Comparison of ENCODE assay signal across 25 cellular contexts in the genomic region with DNA sequence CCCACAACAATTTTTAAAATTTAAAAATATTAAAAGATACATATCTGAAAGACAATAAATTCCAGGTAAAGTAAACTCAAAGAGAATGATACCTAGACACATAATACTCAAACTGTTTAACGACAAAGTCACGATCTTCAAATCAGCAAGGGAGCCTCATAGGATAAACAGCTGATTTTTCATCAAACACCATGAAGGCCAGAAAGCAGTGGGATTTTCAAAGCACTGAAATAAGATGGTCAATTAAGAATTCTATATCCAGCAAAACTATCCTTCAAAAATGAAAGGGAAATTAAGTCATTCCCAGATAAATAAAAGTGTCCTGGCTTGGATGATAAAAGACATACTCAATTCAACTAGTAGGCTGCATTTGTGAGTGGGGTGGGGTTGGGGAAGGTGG.
A peak's percentile ranks its signal among the peaks of the same experiment; 100 is the strongest.
DNase-seq lines count a peak whose midpoint lies in the region; ATAC-seq and TF ChIP-seq lines count a peak whose summit lies in the region.
"Had no signal": no experiment of that assay in that cellular context is flagged by ENCODE, and none has a peak within 500 bp of the region (broad histone marks: within the 10 kb centered on the region; RNA-seq: fewer than 3 reads in every experiment).

No MANE protein-coding gene starts in this region.

- no peak for TF ChIP-seq RAD21 in HCT116 (IDR thresholded peaks at IDR 0.05; ENCODE audit: low read depth)

- no TSS peak for BruUV-seq in HCT116 (replicated peaks; lab: Mats Ljungman, UMichigan)

- H2AFZ ChIP-seq in HCT116 (ENCODE audit: low read depth, low read length, poor library complexity, severe bottlenecking) = no peak overlapping the region

- RAD21 ChIA-PET in HCT116 (lab: Charles Lee; ENCODE audit: low non-redundant PET in 1 of 2, low total read pairs in 2 of 2, uncharacterized antibody in 2 of 2, unreplicated experiment in 2 of 2) = interaction anchor here in 1 of 2 experiments (0.8 kb wide), 1 partner anchor 69 kb away, joined by 3 read pairs; no protein-coding TSS in a partner anchor

- H3K36me3 ChIP-seq in HCT116 (ENCODE audit: control insufficient read depth in 1 of 2, insufficient read depth in 2 of 2, low read length in 2 of 2) (peaks cover 5 to 18% of the 10 kb centered on the region in 2 experiments; a peak in 3 of 4 replicates), HEK293 (ENCODE audit: control insufficient read depth in 2 of 2, insufficient read depth in 1 of 2, low read length in 2 of 2) (peaks cover 7 to 60% of the 10 kb centered on the region in 2 experiments)
- H3K36me3 ChIP-seq: BE2C had no signal

- no peak overlapping the region for H3K4me3 ChIP-seq in HCT116 (replicated peaks in 1 of 2; ENCODE audit: low read depth in 1 of 2, low read length in 2 of 2)
- H3K4me3 ChIP-seq in HEK293 (ENCODE audit: low read depth, low read length) = no peak overlapping the region
- H3K4me3 ChIP-seq: BLaER1, GM12878 had no signal

- peaks cover 4 to 9% of the 10 kb centered on the region in 2 experiments; a peak in 2 of 4 replicates for H3K9me3 ChIP-seq in HCT116 (ENCODE audit: control insufficient read depth in 1 of 2, insufficient read depth in 1 of 2, low read depth in 1 of 2, low read length in 2 of 2)
- no peaks in the 10 kb centered on the region for H3K9me3 ChIP-seq in HEK293 (ENCODE audit: control insufficient read depth, insufficient read depth, low read depth, low read length)
- H3K9me3 ChIP-seq: BE2C had no signal

- H3K27ac ChIP-seq in HCT116 (ENCODE audit: low read depth, low read length) (no peak overlapping the region), HEK293 (ENCODE audit: extremely low read depth, low read depth, low read length) (no peak overlapping the region)
- H3K27ac ChIP-seq: BLaER1 had no signal

- intact Hi-C loops in HCT116 (cut with micrococcal nuclease) = no loop called here

- H3K4me2 ChIP-seq in HCT116 (ENCODE audit: low read length) = no peak overlapping the region
- H3K4me2 ChIP-seq: BLaER1 had no signal

- H3K4me1 ChIP-seq in HCT116 (ENCODE audit: control insufficient read depth in 1 of 2, insufficient read depth in 2 of 2, low read length in 2 of 2) (peaks cover 0 to 2% of the 10 kb centered on the region in 2 experiments; a peak in 1 of 4 replicates), HEK293 (ENCODE audit: control insufficient read depth, insufficient read depth, low read length) (no peaks in the 10 kb centered on the region)
- H3K4me1 ChIP-seq: BE2C, BLaER1 had no signal

- no peak overlapping the region for H3K9ac ChIP-seq in HCT116 (ENCODE audit: low read length)
- H3K9ac ChIP-seq: BLaER1 had no signal

- TF ChIP-seq CTCF in HCT116 (IDR thresholded peaks at IDR 0.05 in 2 of 3, conservative IDR thresholded peaks at IDR 0.05 in 1 of 3; ENCODE audit: borderline replicate concordance in 1 of 3, insufficient read depth in 1 of 3, low read depth in 2 of 3, low read length in 2 of 3) (no peak), HEK293 (tag by site-specific recombination; IDR thresholded peaks at IDR 0.05) (no peak), WTC11 (IDR thresholded peaks at IDR 0.05) (no peak), endothelial cell (IDR thresholded peaks at IDR 0.05; ENCODE audit: unreplicated experiment) (no peak)

- H4K20me1 ChIP-seq in HCT116 (ENCODE audit: insufficient read depth) = no peaks in the 10 kb centered on the region
- H4K20me1 ChIP-seq: BLaER1 had no signal

- POLR2A ChIA-PET in HCT116 (lab: Charles Lee) = no interaction called here
- POLR2A ChIA-PET in HEK293 (lab: Yijun Ruan, JAX) = no interaction called here
- POLR2A ChIA-PET in WTC11 (lab: Charles Lee) = no interaction called here

- no peaks in the 10 kb centered on the region for H3K27me3 ChIP-seq in HCT116 (ENCODE audit: insufficient read depth, low read length)
- H3K27me3 ChIP-seq: BE2C, BLaER1 had no signal

- no peaks in the 10 kb centered on the region; the same call in 1 of the 2 replicates for H3K27me3 Mint-ChIP-seq in WTC11 (ENCODE audit: low read depth)
- H3K27me3 Mint-ChIP-seq in endothelial cell (ENCODE audit: unreplicated experiment) = peaks cover 7% of the 10 kb centered on the region
- H3K27me3 Mint-ChIP-seq: CD4-positive, alpha-beta memory T cell; CD4-positive, CD25-positive, alpha-beta regulatory T cell; CD8-positive, alpha-beta memory T cell had no signal

- H3K79me2 ChIP-seq in HCT116 (ENCODE audit: insufficient read depth, low read length) = no peaks in the 10 kb centered on the region

- H3K9me3 Mint-ChIP-seq in WTC11 (peaks cover 43% of the 10 kb centered on the region), endothelial cell (ENCODE audit: unreplicated experiment) (no peaks in the 10 kb centered on the region)

- no peaks in the 10 kb centered on the region for H3K9me2 ChIP-seq in HCT116 (ENCODE audit: insufficient read depth)

- H3K27ac Mint-ChIP-seq in WTC11 = no peak overlapping the region
- H3K27ac Mint-ChIP-seq in endothelial cell (ENCODE audit: unreplicated experiment) = no peak overlapping the region
- H3K27ac Mint-ChIP-seq: CD4-positive, alpha-beta memory T cell; CD4-positive, CD25-positive, alpha-beta regulatory T cell; CD8-positive, alpha-beta memory T cell had no signal

- H3K4me1 Mint-ChIP-seq in WTC11 (no peaks in the 10 kb centered on the region), endothelial cell (ENCODE audit: unreplicated experiment) (no peaks in the 10 kb centered on the region)
- H3K4me1 Mint-ChIP-seq: CD4-positive, alpha-beta memory T cell; CD4-positive, CD25-positive, alpha-beta regulatory T cell; CD8-positive, alpha-beta memory T cell had no signal

- DNase-seq in HCT116 (ENCODE audit: low read depth, low spot score) (no peak), WTC11 (ENCODE audit: low spot score) (no peak), endothelial cell (ENCODE audit: low spot score) (no peak), NCI-H1694 (lab: John Stamatoyannopoulos, UW) (no peak)
- DNase-seq: 8988T; ACHN; BE2C; C1 segment of cervical spinal cord; CD4-positive, alpha-beta memory T cell; CD4-positive, CD25-positive, alpha-beta regulatory T cell; CD8-positive, alpha-beta memory T cell; COR-L47; DMS 273 treated with DMSO at 0.1 percent for 48 hours; DMS153; DMS53; DMS79; DND-41; EL; GDM1 had no signal

- ATAC-seq in HCT116 (no peak), WTC11 (no peak), GM21423 (IDR thresholded peaks at IDR 0.05; ENCODE audit: unreplicated experiment) (no peak)
- ATAC-seq in activated CD4-positive, CD25-positive, alpha-beta regulatory T cell treated with anti-CD3 and anti-CD28 coated beads, Interleukin-2, amount 50 U/mL, for 24 hours = no peak
- ATAC-seq: GM12878 had no signal

- TF ChIP-seq POLR2A in HCT116 (IDR thresholded peaks at IDR 0.05; ENCODE audit: borderline replicate concordance, extremely low read depth, insufficient read depth, insufficient read length) = no peak

- CTCF ChIA-PET in HCT116 (lab: Charles Lee) = no interaction called here
- CTCF ChIA-PET in HEK293 (lab: Yijun Ruan, JAX) = no interaction called here
- CTCF ChIA-PET in WTC11 (lab: Charles Lee) = no interaction called here

- peaks cover 60% of the 10 kb centered on the region for H3K36me3 Mint-ChIP-seq in WTC11
- peaks cover 81% of the 10 kb centered on the region for H3K36me3 Mint-ChIP-seq in endothelial cell (ENCODE audit: low read depth, unreplicated experiment)

- H3K4me3 Mint-ChIP-seq in WTC11 (no peak overlapping the region), endothelial cell (ENCODE audit: unreplicated experiment) (peak overlapping the region; percentile 86)
- H3K4me3 Mint-ChIP-seq: CD14-positive monocyte; CD4-positive, alpha-beta memory T cell; CD8-positive, alpha-beta memory T cell had no signal

TF ChIP-seq in HCT116, 20 proteins besides CTCF, POLR2A, EP300 and RAD21:
- TF ChIP-seq CEBPB (IDR thresholded peaks at IDR 0.05; ENCODE audit: low read depth) (no peak), POLR2AphosphoS5 (IDR thresholded peaks at IDR 0.05; ENCODE audit: low read depth, low read length) (no peak), FOSL1 (IDR thresholded peaks at IDR 0.05; ENCODE audit: low read depth) (no peak), CBX3 (IDR thresholded peaks at IDR 0.05; ENCODE audit: low read depth) (0 out of 2 replicates have a peak, but pooled peaks have one; percentile 14), TCF7L2 (IDR thresholded peaks at IDR 0.05; ENCODE audit: borderline replicate concordance, extremely low read depth, insufficient read depth, insufficient read length) (no peak)
TF ChIP-seq in HCT116: peak in this region for 1.

TF ChIP-seq in HEK293, 187 proteins besides CTCF, POLR2A, EP300 and RAD21 (continues in another document):
- TF ChIP-seq ZNF629 (tag by site-specific recombination; IDR thresholded peaks at IDR 0.05) (no peak), ZBTB6 (tag by site-specific recombination; IDR thresholded peaks at IDR 0.05) (no peak), GFI1B (tag by site-specific recombination; IDR thresholded peaks at IDR 0.05) (no peak), ZSCAN23 (tag by site-specific recombination; IDR thresholded peaks at IDR 0.05) (no peak), ZNF510 (tag by site-specific recombination; IDR thresholded peaks at IDR 0.05; ENCODE audit: insufficient replicate concordance) (peak; percentile 12)

TF ChIP-seq in WTC11, 78 proteins besides CTCF, POLR2A, EP300 and RAD21:
- TF ChIP-seq ZNF317 (CRISPR knock-in tag; IDR thresholded peaks at IDR 0.05; ENCODE audit: borderline replicate concordance, low read depth) (peak; percentile 89), AFF4 (CRISPR knock-in tag; IDR thresholded peaks at IDR 0.05; ENCODE audit: borderline replicate concordance) (no peak)
